ENCODE assay signal across 14 cellular contexts in genomic region chr19:7751157-7751783, GRCh38. TPM values are rescaled to one million over a fixed set of nuclear protein-coding genes. Genes with fewer than 3 reads are reported as not detected.
DNase-seq lines count a peak whose midpoint lies in the region; ATAC-seq and TF ChIP-seq lines count a peak whose summit lies in the region.
"Had no signal": no experiment of that assay in that cellular context is flagged by ENCODE, and none has a peak within 500 bp of the region (broad histone marks: within the 10 kb centered on the region; RNA-seq: fewer than 3 reads in every experiment).

No MANE protein-coding gene starts in this region.

- TF ChIP-seq POLR2A in heart left ventricle (IDR thresholded peaks at IDR 0.05): no peak

- no peaks in the 10 kb centered on the region for H3K4me1 ChIP-seq in OCI-LY7 (ENCODE audit: insufficient read depth, low read length, poor library complexity, severe bottlenecking)
- H3K4me1 ChIP-seq in heart left ventricle: no peaks in the 10 kb centered on the region

- no peaks in the 10 kb centered on the region for H3K9me2 ChIP-seq in OCI-LY7 (ENCODE audit: insufficient read depth, low read length)

- 70 to 73% (median 71%) methylated on average over 11 to 12 of the region's 12 CpGs for WGBS in heart left ventricle, 4 donors

- no peak overlapping the region for H3K4me2 ChIP-seq in OCI-LY7 (ENCODE audit: low read length)

- peaks cover 29% of the 10 kb centered on the region for H3K36me3 Mint-ChIP-seq in activated naive CD8-positive, alpha-beta T cell treated with anti-CD3 and anti-CD28 coated beads, Interleukin-2, amount 50 U/mL, for 24 hours (ENCODE audit: low read depth)
- H3K36me3 Mint-ChIP-seq: type B pancreatic cell had no signal

- no peak overlapping the region for H3K27ac ChIP-seq in OCI-LY7 (ENCODE audit: low read depth, low read length, poor library complexity, severe bottlenecking)
- H3K27ac ChIP-seq in heart left ventricle: no peak overlapping the region
- no peak overlapping the region for H3K27ac ChIP-seq in substantia nigra (ENCODE audit: low read depth, low read length, poor library complexity, severe bottlenecking)

- in situ Hi-C loops in Caki2 (cut with HindIII; ENCODE audit: low pct_unique_long_range_greater_than_20kb, low sequenced_read_pairs): no loop called here

- peaks cover 19% of the 10 kb centered on the region for H3K27me3 Mint-ChIP-seq in activated naive CD8-positive, alpha-beta T cell treated with anti-CD3 and anti-CD28 coated beads, Interleukin-2, amount 50 U/mL, for 24 hours
- H3K27me3 Mint-ChIP-seq: type B pancreatic cell had no signal

- POLR2A ChIA-PET in OCI-LY7 (lab: Charles Lee): no interaction called here

- H3K4me3 Mint-ChIP-seq in activated naive CD8-positive, alpha-beta T cell treated with anti-CD3 and anti-CD28 coated beads, Interleukin-2, amount 50 U/mL, for 24 hours: no peak overlapping the region
- H3K4me3 Mint-ChIP-seq: type B pancreatic cell had no signal

- DNase-seq in Caki2 (ENCODE audit: low read depth) (peak; percentile 51), OCI-LY7 (ENCODE audit: low spot score) (peak; percentile 18), heart left ventricle (no peak), SIG-M5 (lab: John Stamatoyannopoulos, UW) (no peak), substantia nigra (lab: John Stamatoyannopoulos, UW) (no peak), NCI-H187 (lab: John Stamatoyannopoulos, UW) (no peak)
- peak; percentile 35 for DNase-seq in activated naive CD8-positive, alpha-beta T cell treated with anti-CD3 and anti-CD28 coated beads, Interleukin-2, amount 50 U/mL, for 24 hours
- peak; percentile 19 for DNase-seq in stimulated activated CD4-positive, alpha-beta T cell treated with anti-CD3 and anti-CD28 coated beads, Interleukin-12 subunit alpha, Interleukin-12 subunit beta, amount 100 ng/mL, for 4 hours
- DNase-seq: DMS153, NCI-H526, occipital lobe had no signal

- peak overlapping the region; percentile 81 for H3K27ac Mint-ChIP-seq in activated naive CD8-positive, alpha-beta T cell treated with anti-CD3 and anti-CD28 coated beads, Interleukin-2, amount 50 U/mL, for 24 hours
- H3K27ac Mint-ChIP-seq: type B pancreatic cell had no signal

- H3K36me3 ChIP-seq in OCI-LY7 (ENCODE audit: insufficient read depth, low read length) (no peaks in the 10 kb centered on the region), heart left ventricle (no peaks in the 10 kb centered on the region)

- no peaks in the 10 kb centered on the region for H4K20me1 ChIP-seq in OCI-LY7 (ENCODE audit: insufficient read depth, low read length)

- intact Hi-C loops in OCI-LY7 (cut with micrococcal nuclease; ENCODE audit: unreplicated experiment): no loop called here
- intact Hi-C loops in heart left ventricle (cut with DNase I): no loop called here

- H3K4me1 Mint-ChIP-seq in activated naive CD8-positive, alpha-beta T cell treated with anti-CD3 and anti-CD28 coated beads, Interleukin-2, amount 50 U/mL, for 24 hours: peaks cover 43% of the 10 kb centered on the region

- BruUV-seq in OCI-LY7 (replicated peaks; lab: Mats Ljungman, UMichigan): no TSS peak

- peaks cover 42% of the 10 kb centered on the region for H3K9me3 Mint-ChIP-seq in activated naive CD8-positive, alpha-beta T cell treated with anti-CD3 and anti-CD28 coated beads, Interleukin-2, amount 50 U/mL, for 24 hours
- H3K9me3 Mint-ChIP-seq: type B pancreatic cell had no signal

- no peak overlapping the region for H2AFZ ChIP-seq in OCI-LY7 (ENCODE audit: low read length)

- H3K9me3 ChIP-seq in OCI-LY7 (ENCODE audit: low read length): peaks cover 10% of the 10 kb centered on the region
- peaks cover 0 to 19% (median 5%) of the 10 kb centered on the region in 12 donors for H3K9me3 ChIP-seq in heart left ventricle

- TF ChIP-seq CTCF in OCI-LY7 (conservative IDR thresholded peaks at IDR 0.05; ENCODE audit: low read length) (no peak), heart left ventricle (IDR thresholded peaks at IDR 0.05) (no peak)

- peaks cover 0 to 30% (median 0%) of the 10 kb centered on the region in 9 donors for H3K27me3 ChIP-seq in heart left ventricle

- CTCF ChIA-PET in OCI-LY7 (lab: Charles Lee; ENCODE audit: unreplicated experiment): no interaction called here

- peak; percentile 98 for ATAC-seq in activated naive CD8-positive, alpha-beta T cell treated with anti-CD3 and anti-CD28 coated beads, Interleukin-2, amount 50 U/mL, for 24 hours
- no peak for ATAC-seq in heart left ventricle

- no peak overlapping the region for H3K4me3 ChIP-seq in OCI-LY7 (ENCODE audit: low read depth, low read length, poor library complexity, severe bottlenecking)
- no peak overlapping the region for H3K4me3 ChIP-seq in heart left ventricle

- no peaks in the 10 kb centered on the region for H3K79me2 ChIP-seq in OCI-LY7 (ENCODE audit: insufficient read depth, low read depth, low read length)

RNA-seq across cellular contexts. Expression of gene CD209, which starts 3.9 kb away (rescaled TPM):
- total RNA-seq in Caki2 (2014; rRNA removed; shearing (Covaris generic); ENCODE audit: low replicate concordance): not detected in 2 replicates
- not detected in 2 replicates for total RNA-seq in OCI-LY7 (2014; rRNA removed; shearing (Covaris generic))
- total RNA-seq in OCI-LY7 (2022) (not detected in 2 replicates), heart left ventricle (10 to 100 TPM in 2 of 9 donors, 1 to 10 TPM in 7; 1.3 to 56.2 (median 5.4) TPM)
- under 1 TPM; 0.53 to 0.75 TPM for polyA plus RNA-seq in heart left ventricle
- total RNA-seq: LHCN-M2 had no signal

RNA-seq across cellular contexts. Expression of gene CLEC4M, which starts 11.8 kb away (rescaled TPM):
- not detected in 2 replicates for total RNA-seq in Caki2 (2014; rRNA removed; shearing (Covaris generic); ENCODE audit: low replicate concordance)
- not detected in 2 replicates for total RNA-seq in OCI-LY7 (2014; rRNA removed; shearing (Covaris generic))
- total RNA-seq in OCI-LY7 (2022) (not detected in 2 replicates), heart left ventricle (not detected)
- not detected for polyA plus RNA-seq in heart left ventricle
- total RNA-seq: kidney epithelial cell, LHCN-M2, occipital lobe had no signal

RNA-seq across cellular contexts. Expression of gene CLEC4G, which starts 19.4 kb away (rescaled TPM):
- not detected in 2 replicates for total RNA-seq in Caki2 (2014; rRNA removed; shearing (Covaris generic); ENCODE audit: low replicate concordance)
- total RNA-seq in OCI-LY7 (2014; rRNA removed; shearing (Covaris generic)): not detected in 2 replicates
- total RNA-seq in OCI-LY7 (2022) (not detected in 2 replicates), heart left ventricle (1 to 10 TPM in 4 of 9 donors, under 1 TPM in 4, not detected in 1; 0.29 to 6.4 (median 1.1) TPM)
- polyA plus RNA-seq in heart left ventricle: under 1 TPM; 0.22 to 0.38 TPM
- total RNA-seq: kidney epithelial cell, LHCN-M2 had no signal

RNA-seq across cellular contexts. Expression of gene FCER2, which starts 49.3 kb away (rescaled TPM):
- not detected in 2 replicates for total RNA-seq in Caki2 (2014; rRNA removed; shearing (Covaris generic); ENCODE audit: low replicate concordance)
- 3.3 and 3.7 TPM in 2 replicates for total RNA-seq in OCI-LY7 (2014; rRNA removed; shearing (Covaris generic))
- 3.9 and 4.6 TPM in 2 replicates for total RNA-seq in OCI-LY7 (2022)
- total RNA-seq in heart left ventricle: 1 to 10 TPM in 1 of 9 donors, under 1 TPM in 2, not detected in 6; 0.23 to 1.5 (median 0.54) TPM
- under 1 TPM; 0.06 to 0.15 TPM for polyA plus RNA-seq in heart left ventricle
- total RNA-seq: kidney epithelial cell, LHCN-M2, occipital lobe had no signal

Comparison
In these comparisons a context has a peak if more than half of its experiments do, and no peak if none do; other contexts are left out.
1. DNase-seq: peak in Caki2 (single experiment), OCI-LY7 (single experiment), activated naive CD8-positive, alpha-beta T cell treated with anti-CD3 and anti-CD28 coated beads, Interleukin-2, amount 50 U/mL, for 24 hours (single experiment) and stimulated activated CD4-positive, alpha-beta T cell treated with anti-CD3 and anti-CD28 coated beads, Interleukin-12 subunit alpha, Interleukin-12 subunit beta, amount 100 ng/mL, for 4 hours (single experiment); none in heart left ventricle (0 of 5), SIG-M5 (single experiment), substantia nigra (0 of 49) and NCI-H187 (0 of 2).